ENCODE assay signal across 13 cellular contexts in genomic region chr19:32642771-32643170, GRCh38.
A peak's percentile ranks its signal among the peaks of the same experiment; 100 is the strongest.
DNase-seq lines count a peak whose midpoint lies in the region; ATAC-seq and TF ChIP-seq lines count a peak whose summit lies in the region.
"Had no signal": no experiment of that assay in that cellular context is flagged by ENCODE, and none has a peak within 500 bp of the region (broad histone marks: within the 10 kb centered on the region; RNA-seq: fewer than 3 reads in every experiment).

No MANE protein-coding gene starts in this region.

- ATAC-seq in GM19395 (IDR thresholded peaks at IDR 0.05; ENCODE audit: unreplicated experiment): no peak
- ATAC-seq in GM19463 (IDR thresholded peaks at IDR 0.05; ENCODE audit: unreplicated experiment): no peak
- ATAC-seq in SK-N-SH treated with all-trans-retinoic acid at 6 μM for 48 hours: no peak

- peak; percentile 78 for DNase-seq in activated CD4-positive, alpha-beta T cell treated with anti-CD3 and anti-CD28 coated beads for 48 hours
- DNase-seq in activated T-helper 9 cell treated with anti-CD3 and anti-CD28 coated beads, Interleukin-2, amount 50 U/mL, for 16 hours (ENCODE audit: low read depth): peak; percentile 25
- peak; percentile 74 for DNase-seq in stimulated activated CD4-positive, alpha-beta T cell treated with anti-CD3 and anti-CD28 coated beads, Interleukin-15, amount 100 ng/mL, for 24 hours
- peak; percentile 39 for DNase-seq in stimulated activated naive CD4-positive, alpha-beta T cell treated with Interleukin-2 at 50 U/mL for 16 hours (lab: John Stamatoyannopoulos, UW)
- no peak for DNase-seq in GM19240 (ENCODE audit: insufficient read length, low spot score)
- DNase-seq: DMS 273 treated with DMSO at 0.1 percent for 48 hours, islet precursor cell, KG1, NCI-H510A treated with DMSO at 0.1 percent for 48 hours, stomach had no signal

TF ChIP-seq in SK-N-SH treated with all-trans-retinoic acid at 6 μM for 48 hours, 23 proteins besides CTCF, POLR2A, EP300 and RAD21:
- TF ChIP-seq TCF4 (CRISPR knock-in tag; IDR thresholded peaks at IDR 0.05; ENCODE audit: borderline replicate concordance) (no peak), ZNF565 (CRISPR knock-in tag; conservative IDR thresholded peaks at IDR 0.05; ENCODE audit: low read depth) (no peak), ZNF8 (CRISPR knock-in tag; IDR thresholded peaks at IDR 0.05) (no peak), TOX (CRISPR knock-in tag; IDR thresholded peaks at IDR 0.05; ENCODE audit: borderline replicate concordance) (no peak), RARB (CRISPR knock-in tag; IDR thresholded peaks at IDR 0.05) (no peak), CSRNP3 (CRISPR knock-in tag; IDR thresholded peaks at IDR 0.05) (no peak), PPARA (CRISPR knock-in tag; IDR thresholded peaks at IDR 0.05; ENCODE audit: borderline replicate concordance) (no peak), TSHZ2 (CRISPR knock-in tag; IDR thresholded peaks at IDR 0.05) (no peak), OSR1 (CRISPR knock-in tag; IDR thresholded peaks at IDR 0.05) (no peak), CREB5 (CRISPR knock-in tag; IDR thresholded peaks at IDR 0.05; ENCODE audit: low read depth) (no peak), SNAI2 (CRISPR knock-in tag; IDR thresholded peaks at IDR 0.05) (no peak), PATZ1 (CRISPR knock-in tag; IDR thresholded peaks at IDR 0.05; ENCODE audit: borderline replicate concordance) (no peak), GLIS3 (CRISPR knock-in tag; IDR thresholded peaks at IDR 0.05) (no peak), POU6F1 (CRISPR knock-in tag; IDR thresholded peaks at IDR 0.05; ENCODE audit: borderline replicate concordance, low read depth) (no peak), ZFP30 (CRISPR knock-in tag; IDR thresholded peaks at IDR 0.05) (no peak), CSDC2 (CRISPR knock-in tag; IDR thresholded peaks at IDR 0.05) (no peak)
TF ChIP-seq in SK-N-SH treated with all-trans-retinoic acid at 6 μM for 48 hours: peak in this region for 0.
